In genomic region chr2:234763051-234763909, GRCh38 we compare ENCODE assay signal across 15 cellular contexts.
DNase-seq lines count a peak whose midpoint lies in the region; ATAC-seq and TF ChIP-seq lines count a peak whose summit lies in the region.
"Had no signal": no experiment of that assay in that cellular context is flagged by ENCODE, and none has a peak within 500 bp of the region (broad histone marks: within the 10 kb centered on the region; RNA-seq: fewer than 3 reads in every experiment).

No MANE protein-coding gene starts in this region.

- no peak for ATAC-seq in GM23338
- peak; percentile 58 for ATAC-seq in left lung
- no peak for ATAC-seq in HG03469 (IDR thresholded peaks at IDR 0.05; ENCODE audit: unreplicated experiment)
- ATAC-seq: foreskin keratinocyte had no signal

- peaks cover 12% of the 10 kb centered on the region; the same call in 2 of the 3 replicates for H3K9me3 Mint-ChIP-seq in GM23338
- H3K9me3 Mint-ChIP-seq in CD4-positive, alpha-beta memory T cell, result peaks cover 0 to 6% (median 2%) of the 10 kb centered on the region in 8 donors

- H2AFZ ChIP-seq in GM23338, result peak overlapping the region; percentile 54; the same call in 1 of the 2 replicates

- POLR2A ChIA-PET in CD4-positive, alpha-beta memory T cell (lab: Charles Lee; ENCODE audit: partially characterized antibody), result no interaction called here

- intact Hi-C loops in left lung (cut with DNase I), result no loop called here
- intact Hi-C loops in CD4-positive, alpha-beta memory T cell (cut with micrococcal nuclease), result no loop called here

- no peak overlapping the region for H3K4me3 Mint-ChIP-seq in GM23338
- H3K4me3 Mint-ChIP-seq in CD4-positive, alpha-beta memory T cell, result no peak overlapping the region
- H3K4me3 Mint-ChIP-seq: type B pancreatic cell had no signal

- H3K27me3 ChIP-seq in GM23338 (ENCODE audit: insufficient read depth) (no peaks in the 10 kb centered on the region), left lung (no peaks in the 10 kb centered on the region)
- H3K27me3 ChIP-seq in CD4-positive, alpha-beta memory T cell (ENCODE audit: insufficient read depth, low read length), result no peaks in the 10 kb centered on the region
- H3K27me3 ChIP-seq: foreskin keratinocyte had no signal

- peaks cover 0 to 2% of the 10 kb centered on the region in 2 donors for H3K9me3 ChIP-seq in left lung
- H3K9me3 ChIP-seq in CD4-positive, alpha-beta memory T cell (ENCODE audit: control insufficient read depth in 1 of 2, low read length in 2 of 2), result no peaks in the 10 kb centered on the region

- TF ChIP-seq CTCF in GM23338 (conservative IDR thresholded peaks at IDR 0.05; ENCODE audit: low read depth in 2 of 2) (no peak), astrocyte of the spinal cord (IDR thresholded peaks at IDR 0.05; ENCODE audit: low read depth, low read length) (no peak), left lung (IDR thresholded peaks at IDR 0.05) (no peak)

- H3K27ac Mint-ChIP-seq in GM23338, result no peak overlapping the region
- no peak overlapping the region for H3K27ac Mint-ChIP-seq in CD4-positive, alpha-beta memory T cell
- H3K27ac Mint-ChIP-seq: type B pancreatic cell had no signal

- H3K4me1 ChIP-seq in GM23338 (ENCODE audit: insufficient read depth), result peaks cover 5% of the 10 kb centered on the region; the same call in 1 of the 2 replicates
- no peaks in the 10 kb centered on the region for H3K4me1 ChIP-seq in left lung
- H3K4me1 ChIP-seq in CD4-positive, alpha-beta memory T cell (ENCODE audit: insufficient read depth, low read length), result no peaks in the 10 kb centered on the region
- H3K4me1 ChIP-seq: foreskin keratinocyte had no signal

- no peak overlapping the region for H3K4me3 ChIP-seq in GM23338
- no peak overlapping the region for H3K4me3 ChIP-seq in astrocyte of the spinal cord (ENCODE audit: low read depth, low read length)
- no peak overlapping the region for H3K4me3 ChIP-seq in left lung
- H3K4me3 ChIP-seq in CD4-positive, alpha-beta memory T cell (ENCODE audit: low read length in 2 of 2), result no peak overlapping the region
- H3K4me3 ChIP-seq: SK-N-MC had no signal

- H3K36me3 ChIP-seq in GM23338 (ENCODE audit: insufficient read depth) (0 out of 2 replicates have a peak, but pooled peaks cover 8% of the 10 kb centered on the region), left lung (no peaks in the 10 kb centered on the region)
- no peaks in the 10 kb centered on the region for H3K36me3 ChIP-seq in CD4-positive, alpha-beta memory T cell (ENCODE audit: insufficient read depth, low read length)

- H3K27ac ChIP-seq in GM23338 (ENCODE audit: low read depth), result no peak overlapping the region
- H3K27ac ChIP-seq in left lung, result no peak overlapping the region
- H3K27ac ChIP-seq in CD4-positive, alpha-beta memory T cell (ENCODE audit: low read depth, low read length), result no peak overlapping the region
- H3K27ac ChIP-seq: foreskin keratinocyte, SK-N-MC had no signal

- H3K79me2 ChIP-seq in GM23338 (replicated peaks; ENCODE audit: insufficient read depth), result no peaks in the 10 kb centered on the region

- H3F3A ChIP-seq in GM23338 (replicated peaks; ENCODE audit: low read depth), result no peaks in the 10 kb centered on the region

- in situ Hi-C loops in astrocyte of the spinal cord (cut with HindIII; ENCODE audit: low sequenced_read_pairs), result no loop called here

- H3K4me1 Mint-ChIP-seq in GM23338, result peaks cover 5% of the 10 kb centered on the region; the same call in 2 of the 3 replicates
- no peaks in the 10 kb centered on the region for H3K4me1 Mint-ChIP-seq in CD4-positive, alpha-beta memory T cell

- no peaks in the 10 kb centered on the region for H3K27me3 Mint-ChIP-seq in GM23338 (ENCODE audit: insufficient read depth, low read depth, poor library complexity)
- peaks cover 18 to 23% of the 10 kb centered on the region in 2 donors for H3K27me3 Mint-ChIP-seq in CD4-positive, alpha-beta memory T cell
- H3K27me3 Mint-ChIP-seq: type B pancreatic cell had no signal

- no peak overlapping the region for H3K4me2 ChIP-seq in GM23338

- peak; percentile 46 for DNase-seq in AG08396 (ENCODE audit: low spot score)
- no peak for DNase-seq in GM23338 (ENCODE audit: low spot score)
- DNase-seq in astrocyte of the spinal cord (ENCODE audit: low read depth, low spot score), result peak; percentile 82
- no peak for DNase-seq in left lung
- no peak for DNase-seq in CD4-positive, alpha-beta memory T cell
- no peak for DNase-seq in mesenteric fat pad (ENCODE audit: low spot score)
- DNase-seq in hypothalamus (lab: John Stamatoyannopoulos, UW), result no peak
- DNase-seq: foreskin keratinocyte; NCI-H187; NCI-H524; nucleus accumbens; stimulated activated CD4-positive, alpha-beta T cell treated with anti-CD3 and anti-CD28 coated beads, Interleukin-4, amount 100 ng/mL, for 4 hours had no signal

- no peaks in the 10 kb centered on the region for H3K36me3 Mint-ChIP-seq in GM23338 (ENCODE audit: low read depth)
- no peaks in the 10 kb centered on the region for H3K36me3 Mint-ChIP-seq in CD4-positive, alpha-beta memory T cell
- H3K36me3 Mint-ChIP-seq: type B pancreatic cell had no signal

- H3K9me2 ChIP-seq in GM23338 (ENCODE audit: insufficient read depth), result peaks cover 6% of the 10 kb centered on the region; the same call in 1 of the 2 replicates

- no peaks in the 10 kb centered on the region for H4K20me1 ChIP-seq in GM23338 (replicated peaks; ENCODE audit: insufficient read depth)

- CTCF ChIA-PET in CD4-positive, alpha-beta memory T cell (lab: Charles Lee; ENCODE audit: partially characterized antibody), result no interaction called here

TF ChIP-seq in GM23338, 12 proteins besides CTCF, POLR2A, EP300 and RAD21 (continues in another document):
- TF ChIP-seq CREB1 (CRISPR knock-in tag; IDR thresholded peaks at IDR 0.05; ENCODE audit: low read depth) (no peak), ZNF462 (CRISPR knock-in tag; IDR thresholded peaks at IDR 0.05) (no peak), NANOG (IDR thresholded peaks at IDR 0.05; ENCODE audit: borderline replicate concordance) (no peak), POLR2AphosphoS5 (IDR thresholded peaks at IDR 0.05; ENCODE audit: low read depth) (no peak), ZNF331 (CRISPR knock-in tag; IDR thresholded peaks at IDR 0.05; ENCODE audit: low read depth) (no peak), EZH2 (IDR thresholded peaks at IDR 0.05; ENCODE audit: low read depth, unreplicated experiment) (no peak), STAT1 (IDR thresholded peaks at IDR 0.05; ENCODE audit: unreplicated experiment) (no peak), EZH2phosphoT487 (IDR thresholded peaks at IDR 0.05; ENCODE audit: unreplicated experiment) (no peak)

Comparison
In these comparisons a context has a peak if more than half of its experiments do, and no peak if none do; other contexts are left out.
1. DNase-seq: peak in AG08396 (single experiment) and astrocyte of the spinal cord (single experiment); none in GM23338 (single experiment), left lung (0 of 2), CD4-positive, alpha-beta memory T cell (0 of 5), mesenteric fat pad (single experiment) and hypothalamus (0 of 51).